Comparison of ENCODE assay signal across 2 cellular contexts in the genomic region with DNA sequence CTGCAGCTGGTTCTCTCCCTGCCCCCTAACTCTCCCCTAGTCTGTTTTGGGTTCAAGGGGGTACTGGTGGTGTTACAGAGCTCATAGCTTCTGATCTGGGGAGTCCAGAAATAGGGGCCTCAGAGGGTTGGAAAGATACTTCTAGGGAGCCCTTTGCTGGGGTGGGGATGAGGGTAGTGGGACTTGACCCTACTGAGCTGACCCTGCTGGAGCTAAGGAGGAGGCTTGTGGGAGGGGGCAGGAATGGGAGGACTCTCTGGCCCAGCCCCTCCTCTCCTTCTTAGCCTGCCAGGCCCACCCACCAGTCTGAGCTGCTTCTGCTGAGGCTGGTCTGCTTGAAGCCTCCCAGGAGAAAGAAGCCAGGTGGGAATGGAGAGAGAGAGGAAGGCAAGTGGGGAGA.
TF ChIP-seq lines count a peak whose summit lies in the region.

EGFL8 (plus strand) TSS at position 301 of the 400 bp plus-strand sequence. CDS start 1,571 bp downstream, outside the sequence.

TF ChIP-seq in H1, 55 proteins besides CTCF, POLR2A, EP300 and RAD21:
- TF ChIP-seq CBX5 (IDR thresholded peaks at IDR 0.05; ENCODE audit: low read depth, low read length): no peak
- TF ChIP-seq MAFK (IDR thresholded peaks at IDR 0.05; ENCODE audit: low read depth, low read length): no peak
- no peak for TF ChIP-seq FOSL1 (IDR thresholded peaks at IDR 0.05; ENCODE audit: insufficient read depth, low read depth, low read length)
- TF ChIP-seq HDAC6 (IDR thresholded peaks at IDR 0.05; ENCODE audit: low read depth, low read length): no peak
- TF ChIP-seq RXRA (IDR thresholded peaks at IDR 0.05; ENCODE audit: insufficient read depth, low read depth, low read length): no peak
- TF ChIP-seq PHF8 (conservative IDR thresholded peaks at IDR 0.05; ENCODE audit: low read depth, low read length): no peak
- TF ChIP-seq MAX (IDR thresholded peaks at IDR 0.05): no peak
- TF ChIP-seq EZH2 (IDR thresholded peaks at IDR 0.05; ENCODE audit: low read depth, low read length, severe bottlenecking): no peak
- no peak for TF ChIP-seq SIX5 (IDR thresholded peaks at IDR 0.05; ENCODE audit: low read depth, low read length)
- no peak for TF ChIP-seq GABPA (IDR thresholded peaks at IDR 0.05; ENCODE audit: borderline replicate concordance, insufficient read depth, low read length)
- no peak for TF ChIP-seq ASH2L (IDR thresholded peaks at IDR 0.05; ENCODE audit: low read length)
- no peak for TF ChIP-seq NRF1 (IDR thresholded peaks at IDR 0.05; ENCODE audit: low read depth, low read length)
- no peak for TF ChIP-seq SP1 (IDR thresholded peaks at IDR 0.05; ENCODE audit: low read depth, low read length)
- TF ChIP-seq, protein P1, sequence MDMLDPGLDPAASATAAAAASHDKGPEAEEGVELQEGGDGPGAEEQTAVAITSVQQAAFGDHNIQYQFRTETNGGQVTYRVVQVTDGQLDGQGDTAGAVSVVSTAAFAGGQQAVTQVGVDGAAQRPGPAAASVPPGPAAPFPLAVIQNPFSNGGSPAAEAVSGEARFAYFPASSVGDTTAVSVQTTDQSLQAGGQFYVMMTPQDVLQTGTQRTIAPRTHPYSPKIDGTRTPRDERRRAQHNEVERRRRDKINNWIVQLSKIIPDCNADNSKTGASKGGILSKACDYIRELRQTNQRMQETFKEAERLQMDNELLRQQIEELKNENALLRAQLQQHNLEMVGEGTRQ (IDR thresholded peaks at IDR 0.05; ENCODE audit: low read length): no peak
- no peak for TF ChIP-seq POLR2AphosphoS5 (IDR thresholded peaks at IDR 0.05; ENCODE audit: low read depth, low read length)
- no peak for TF ChIP-seq TAF1 (IDR thresholded peaks at IDR 0.05; ENCODE audit: low read depth, low read length)
- no peak for TF ChIP-seq HDAC2 (IDR thresholded peaks at IDR 0.05; ENCODE audit: borderline replicate concordance in 1 of 2, low read depth in 2 of 2, low read length in 2 of 2)
- TF ChIP-seq SIRT6 (IDR thresholded peaks at IDR 0.05; ENCODE audit: low read length): no peak
- no peak for TF ChIP-seq SP2 (IDR thresholded peaks at IDR 0.05; ENCODE audit: low read length)
- TF ChIP-seq ZNF274 (IDR thresholded peaks at IDR 0.05; ENCODE audit: borderline replicate concordance, extremely low read depth, low read length): no peak

TF ChIP-seq in neural cell, 6 proteins besides CTCF, POLR2A, EP300 and RAD21:
- TF ChIP-seq TAF1 (IDR thresholded peaks at IDR 0.05; ENCODE audit: low read depth) (no peak), EZH2 (IDR thresholded peaks at IDR 0.05; ENCODE audit: borderline replicate concordance, insufficient read depth, low read length, poor library complexity, severe bottlenecking) (no peak), MXI1 (conservative IDR thresholded peaks at IDR 0.05; ENCODE audit: poor library complexity, severe bottlenecking) (no peak), REST (IDR thresholded peaks at IDR 0.05; ENCODE audit: borderline replicate concordance) (no peak), SMC3 (conservative IDR thresholded peaks at IDR 0.05; ENCODE audit: poor library complexity) (no peak), POLR2AphosphoS5 (IDR thresholded peaks at IDR 0.05) (no peak)
